ENCODE assay signal across 30 cellular contexts in genomic region chr9:133875131-133875530, GRCh38.
A peak's percentile ranks its signal among the peaks of the same experiment; 100 is the strongest.
DNase-seq lines count a peak whose midpoint lies in the region; ATAC-seq, FAIRE-seq and TF ChIP-seq lines count a peak whose summit lies in the region.
"Had no signal": no experiment of that assay in that cellular context is flagged by ENCODE, and none has a peak within 500 bp of the region (broad histone marks: within the 10 kb centered on the region; RNA-seq: fewer than 3 reads in every experiment).

No MANE protein-coding gene starts in this region.

- no peaks in the 10 kb centered on the region for H3K9me3 Mint-ChIP-seq in HFFc6
- H3K9me3 Mint-ChIP-seq: activated naive CD4-positive, alpha-beta T cell treated with anti-CD3 and anti-CD28 coated beads, Interleukin-2, amount 10 ng/mL, durations not matched to agents 7 days and 5 days; activated T-helper 1 cell treated with anti-CD3 and anti-CD28 coated beads, Interleukin-12 subunit alpha, Interleukin-12 subunit beta, Interleukin-2, Interleukin-4 antibody, amounts not matched to agents 30 ng/mL and 10 ng/mL and 1 ng/mL, durations not matched to agents 14 hours and 24 hours and 36 hours; CD8-positive, alpha-beta T cell had no signal

- H3K27me3 ChIP-seq in WERI-Rb-1 (ENCODE audit: insufficient read depth, low read depth, severe bottlenecking) (no peaks in the 10 kb centered on the region), liver (ENCODE audit: control insufficient read depth in 4 of 4, insufficient read depth in 4 of 4, low read length in 3 of 4) (no peaks in the 10 kb centered on the region)
- H3K27me3 ChIP-seq: cardiac muscle cell, gastroesophageal sphincter, ovary, right atrium auricular region had no signal

- WGBS in liver, result 74% methylated on average over 11 of the region's 11 CpGs

- no peak overlapping the region for H3K4me3 ChIP-seq in WERI-Rb-1 (ENCODE audit: low read depth, low read length)
- H3K4me3 ChIP-seq in liver (ENCODE audit: low read depth in 1 of 3, low read length in 3 of 3), result no peak overlapping the region
- H3K4me3 ChIP-seq: cardiac muscle cell, gastroesophageal sphincter, lung, ovary, right atrium auricular region, thoracic aorta had no signal

- no peak overlapping the region for H3K4me3 Mint-ChIP-seq in HFFc6
- H3K4me3 Mint-ChIP-seq: activated naive CD4-positive, alpha-beta T cell treated with anti-CD3 and anti-CD28 coated beads, Interleukin-2, amount 10 ng/mL, durations not matched to agents 7 days and 5 days; activated T-helper 1 cell treated with anti-CD3 and anti-CD28 coated beads, Interleukin-12 subunit alpha, Interleukin-12 subunit beta, Interleukin-2, Interleukin-4 antibody, amounts not matched to agents 30 ng/mL and 10 ng/mL and 1 ng/mL, durations not matched to agents 14 hours and 24 hours and 36 hours; CD8-positive, alpha-beta T cell; T-helper 17 cell had no signal

- H3K9ac ChIP-seq in liver (ENCODE audit: low read depth in 1 of 2, low read length in 2 of 2), result no peak overlapping the region

- peaks cover 13 to 60% (median 45%) of the 10 kb centered on the region in 4 donors for H3K4me1 ChIP-seq in liver (ENCODE audit: control insufficient read depth in 4 of 4, insufficient read depth in 4 of 4, low read length in 3 of 4)
- H3K4me1 ChIP-seq: gastroesophageal sphincter had no signal

- ATAC-seq in left colon, result no peak
- ATAC-seq in GM19395 (IDR thresholded peaks at IDR 0.05; ENCODE audit: unreplicated experiment), result no peak
- ATAC-seq: CD8-positive, alpha-beta T cell; gastroesophageal sphincter; stimulated activated naive CD8-positive, alpha-beta T cell treated with anti-CD3 and anti-CD28 coated beads, Interleukin-15, Interleukin-2, amounts not matched to agents 100 U/mL and 50 U/mL, for 24 hours; T-helper 17 cell had no signal

- H3K36me3 ChIP-seq in WERI-Rb-1, result peaks cover 8% of the 10 kb centered on the region
- H3K36me3 ChIP-seq in liver (ENCODE audit: control insufficient read depth in 4 of 4, insufficient read depth in 3 of 4, low read depth in 1 of 4, low read length in 3 of 4), result peaks cover 0 to 2% (median 0%) of the 10 kb centered on the region in 4 donors
- H3K36me3 ChIP-seq: cardiac muscle cell, gastroesophageal sphincter, ovary, right atrium auricular region, thoracic aorta had no signal

- H3K27me3 Mint-ChIP-seq in HFFc6 (ENCODE audit: insufficient read depth), result no peaks in the 10 kb centered on the region; the same call in 1 of the 2 replicates

- TF ChIP-seq CTCF in HFFc6 (IDR thresholded peaks at IDR 0.05) (no peak), WERI-Rb-1 (IDR thresholded peaks at IDR 0.05; ENCODE audit: low read depth, low read length) (no peak), liver (IDR thresholded peaks at IDR 0.05; ENCODE audit: low read depth, low read length, missing input control) (no peak)

- intact Hi-C loops in left colon (cut with DNase I, micrococcal nuclease), result no loop called here

- no peak for FAIRE-seq in urothelium cell line (lab: Jason Lieb, UNC)
- FAIRE-seq: GM18507, kidney had no signal

- no peaks in the 10 kb centered on the region for H3K9me3 ChIP-seq in WERI-Rb-1 (ENCODE audit: severe bottlenecking)
- no peaks in the 10 kb centered on the region for H3K9me3 ChIP-seq in liver (ENCODE audit: control insufficient read depth in 4 of 4, low read length in 3 of 4)
- H3K9me3 ChIP-seq: gastroesophageal sphincter, ovary, right atrium auricular region, thoracic aorta had no signal

- peak overlapping the region; percentile 87 for H3K27ac ChIP-seq in WERI-Rb-1
- peak overlapping the region; percentile 10 to 15 for H3K27ac ChIP-seq in liver (ENCODE audit: low read depth in 1 of 2, low read length in 2 of 2)
- H3K27ac ChIP-seq: cardiac muscle cell, gastroesophageal sphincter, ovary, right atrium auricular region, thoracic aorta had no signal

- TF ChIP-seq RAD21 in liver (IDR thresholded peaks at IDR 0.05), result no peak

- 0 out of 2 replicates have a peak overlapping the region, but pooled peaks have one; percentile 92 for H3K27ac Mint-ChIP-seq in HFFc6
- H3K27ac Mint-ChIP-seq: activated naive CD4-positive, alpha-beta T cell treated with anti-CD3 and anti-CD28 coated beads, Interleukin-2, amount 10 ng/mL, durations not matched to agents 7 days and 5 days; activated T-helper 1 cell treated with anti-CD3 and anti-CD28 coated beads, Interleukin-12 subunit alpha, Interleukin-12 subunit beta, Interleukin-2, Interleukin-4 antibody, amounts not matched to agents 30 ng/mL and 10 ng/mL and 1 ng/mL, durations not matched to agents 14 hours and 24 hours and 36 hours; CD8-positive, alpha-beta T cell; T-helper 17 cell had no signal

- DNase-seq in HFFc6, result no peak
- no peak for DNase-seq in WERI-Rb-1
- peak; percentile 16 for DNase-seq in urothelium cell line (ENCODE audit: low spot score)
- no peak for DNase-seq in left colon
- DNase-seq in NCI-H2081 (lab: John Stamatoyannopoulos, UW), result no peak
- DNase-seq: activated CD4-positive, alpha-beta T cell treated with anti-CD3 and anti-CD28 coated beads, Interleukin-2, amount 50 U/mL, for 1 hour; activated naive CD4-positive, alpha-beta T cell treated with anti-CD3 and anti-CD28 coated beads, Interleukin-2, amount 10 ng/mL, durations not matched to agents 7 days and 5 days; CD8-positive, alpha-beta T cell; cortex of kidney; DMS153; GDM1; H7; kidney; NCI-H1436 treated with DMSO at 0.1 percent for 48 hours; NCI-H2171; NCI-H524; NK-92 treated with Interleukin-12 subunit alpha and Interleukin-12 subunit beta, amount 100 ng/mL, for 24 hours; ovary; stimulated activated CD4-positive, alpha-beta T cell treated with anti-CD3 and anti-CD28 coated beads, Interleukin-4, amount 100 ng/mL, for 4 hours; stimulated activated naive CD8-positive, alpha-beta T cell treated with anti-CD3 and anti-CD28 coated beads, Interleukin-15, Interleukin-2, amounts not matched to agents 100 U/mL and 50 U/mL, for 24 hours; T-helper 17 cell had no signal

- peaks cover under 1% of the 10 kb centered on the region; the same call in 1 of the 2 replicates for H3K36me3 Mint-ChIP-seq in HFFc6 (ENCODE audit: low read depth)
- H3K36me3 Mint-ChIP-seq: activated naive CD4-positive, alpha-beta T cell treated with anti-CD3 and anti-CD28 coated beads, Interleukin-2, amount 10 ng/mL, durations not matched to agents 7 days and 5 days; CD8-positive, alpha-beta T cell had no signal

- peaks cover 30% of the 10 kb centered on the region for H3K4me1 Mint-ChIP-seq in HFFc6 (ENCODE audit: low read depth)

TF ChIP-seq in liver, 16 proteins besides CTCF, POLR2A, EP300 and RAD21:
- TF ChIP-seq HNF4A (conservative IDR thresholded peaks at IDR 0.05) (peak in 1 of 2 donors; percentile 8), RXRA (IDR thresholded peaks at IDR 0.05) (peak in 1 of 2 donors; percentile 37), REST (IDR thresholded peaks at IDR 0.05) (no peak)
